Comparison of ENCODE assay signal across 17 cellular contexts in genomic region chr16:22284637-22285515, GRCh38. TPM values are rescaled to one million over a fixed set of nuclear protein-coding genes. Genes with fewer than 3 reads are reported as not detected.
A peak's percentile ranks its signal among the peaks of the same experiment; 100 is the strongest.
DNase-seq lines count a peak whose midpoint lies in the region; ATAC-seq and TF ChIP-seq lines count a peak whose summit lies in the region.
"Had no signal": no experiment of that assay in that cellular context is flagged by ENCODE, and none has a peak within 500 bp of the region (broad histone marks: within the 10 kb centered on the region; RNA-seq: fewer than 3 reads in every experiment).

No MANE protein-coding gene starts in this region.

- TF ChIP-seq RAD21 in Ishikawa (IDR thresholded peaks at IDR 0.05; ENCODE audit: low read depth) = no peak

- WGBS in ectodermal cell, 2 experiments = 90 to 91% methylated on average over 15 to 16 of the region's 16 CpGs

- peak overlapping the region; percentile 26 for H3K27ac ChIP-seq in ectodermal cell (ENCODE audit: insufficient read depth, low read depth, low read length, poor library complexity, severe bottlenecking)
- H3K27ac ChIP-seq in lower lobe of right lung = peak overlapping the region; percentile 16
- H3K27ac ChIP-seq: BLaER1, gastrocnemius medialis, testis had no signal

- TF ChIP-seq CTCF in lower lobe of right lung (IDR thresholded peaks at IDR 0.05) (no peak), type B pancreatic cell (conservative IDR thresholded peaks at IDR 0.05) (no peak)

- intact Hi-C loops in lower lobe of right lung (cut with DNase I) (no loop called here), left ventricle myocardium superior (cut with micrococcal nuclease) (no loop called here)
- intact Hi-C loops in activated T-helper 2 cell treated with anti-CD3 and anti-CD28 coated beads, Interferon-gamma antibody, Interleukin-2, Interleukin-4, amounts not matched to agents 10 μg/mL and 5 μg/mL and 100 μg/mL, durations not matched to agents 14 hours and 24 hours and 36 hours (cut with micrococcal nuclease) = no loop called here

- H3K36me3 ChIP-seq in ectodermal cell (ENCODE audit: control insufficient read depth, insufficient read depth, low read length) (no peaks in the 10 kb centered on the region), lower lobe of right lung (peaks cover 52% of the 10 kb centered on the region)

- no peaks in the 10 kb centered on the region for H3K9me3 Mint-ChIP-seq in type B pancreatic cell
- H3K9me3 Mint-ChIP-seq in activated T-helper 2 cell treated with anti-CD3 and anti-CD28 coated beads, Interferon-gamma antibody, Interleukin-2, Interleukin-4, amounts not matched to agents 10 μg/mL and 5 μg/mL and 100 μg/mL, durations not matched to agents 14 hours and 24 hours and 36 hours = no peaks in the 10 kb centered on the region
- H3K9me3 Mint-ChIP-seq: activated naive CD8-positive, alpha-beta T cell treated with anti-CD3 and anti-CD28 coated beads, Interleukin-2, amount 10 ng/mL, durations not matched to agents 7 days and 5 days; activated T-helper 1 cell treated with anti-CD3 and anti-CD28 coated beads, Interleukin-12 subunit alpha, Interleukin-12 subunit beta, Interleukin-2, Interleukin-4 antibody, amounts not matched to agents 30 ng/mL and 10 ng/mL and 1 ng/mL, durations not matched to agents 14 hours and 24 hours and 36 hours had no signal

- H3K4me1 ChIP-seq in ectodermal cell (ENCODE audit: control insufficient read depth, insufficient read depth, low read length) (no peaks in the 10 kb centered on the region), lower lobe of right lung (peaks cover 7% of the 10 kb centered on the region)
- H3K4me1 ChIP-seq: BLaER1, gastrocnemius medialis, testis had no signal

- no peak overlapping the region for H3K4me3 ChIP-seq in ectodermal cell (ENCODE audit: insufficient read depth, low read depth, low read length)
- H3K4me3 ChIP-seq in lower lobe of right lung = no peak overlapping the region
- H3K4me3 ChIP-seq: BLaER1, gastrocnemius medialis, testis had no signal

- peak overlapping the region; percentile 48 for H3K27ac Mint-ChIP-seq in type B pancreatic cell
- H3K27ac Mint-ChIP-seq in activated T-helper 2 cell treated with anti-CD3 and anti-CD28 coated beads, Interferon-gamma antibody, Interleukin-2, Interleukin-4, amounts not matched to agents 10 μg/mL and 5 μg/mL and 100 μg/mL, durations not matched to agents 14 hours and 24 hours and 36 hours = no peak overlapping the region
- H3K27ac Mint-ChIP-seq: activated naive CD8-positive, alpha-beta T cell treated with anti-CD3 and anti-CD28 coated beads, Interleukin-2, amount 10 ng/mL, durations not matched to agents 7 days and 5 days; activated T-helper 1 cell treated with anti-CD3 and anti-CD28 coated beads, Interleukin-12 subunit alpha, Interleukin-12 subunit beta, Interleukin-2, Interleukin-4 antibody, amounts not matched to agents 30 ng/mL and 10 ng/mL and 1 ng/mL, durations not matched to agents 14 hours and 24 hours and 36 hours had no signal

- TF ChIP-seq EP300 in Ishikawa (IDR thresholded peaks at IDR 0.05; ENCODE audit: borderline replicate concordance) = no peak

- DNase-seq in lower lobe of right lung = no peak
- no peak for DNase-seq in type B pancreatic cell (ENCODE audit: extremely low spot score, unreplicated experiment)
- DNase-seq in cerebellar cortex (ENCODE audit: low spot score) = no peak
- no peak for DNase-seq in activated T-helper 2 cell treated with anti-CD3 and anti-CD28 coated beads, Interferon-gamma antibody, Interleukin-2, Interleukin-4, amounts not matched to agents 10 μg/mL and 5 μg/mL and 100 μg/mL, durations not matched to agents 14 hours and 24 hours and 36 hours (ENCODE audit: low spot score)
- DNase-seq in left ventricle myocardium superior = no peak
- DNase-seq: activated naive CD8-positive, alpha-beta T cell treated with anti-CD3 and anti-CD28 coated beads, Interleukin-2, amount 10 ng/mL, durations not matched to agents 7 days and 5 days; gastrocnemius medialis; GDM1; left colon; NCI-H1694; NCI-H446; testis had no signal

- ATAC-seq in lower lobe of right lung (peak; percentile 42 to 65), left ventricle myocardium superior (no peak)
- ATAC-seq: activated CD4-positive, CD25-positive, alpha-beta regulatory T cell treated with anti-CD3 and anti-CD28 coated beads, Interleukin-2, amount 50 U/mL, for 24 hours; gastrocnemius medialis; left colon had no signal

- H3K9me3 ChIP-seq in ectodermal cell (ENCODE audit: control insufficient read depth, low read length) (no peaks in the 10 kb centered on the region), lower lobe of right lung (no peaks in the 10 kb centered on the region)
- H3K9me3 ChIP-seq: BLaER1, gastrocnemius medialis, testis had no signal

- H3K4me3 Mint-ChIP-seq in type B pancreatic cell = no peak overlapping the region
- no peak overlapping the region for H3K4me3 Mint-ChIP-seq in activated T-helper 2 cell treated with anti-CD3 and anti-CD28 coated beads, Interferon-gamma antibody, Interleukin-2, Interleukin-4, amounts not matched to agents 10 μg/mL and 5 μg/mL and 100 μg/mL, durations not matched to agents 14 hours and 24 hours and 36 hours (ENCODE audit: low read depth)
- H3K4me3 Mint-ChIP-seq: activated naive CD8-positive, alpha-beta T cell treated with anti-CD3 and anti-CD28 coated beads, Interleukin-2, amount 10 ng/mL, durations not matched to agents 7 days and 5 days; activated T-helper 1 cell treated with anti-CD3 and anti-CD28 coated beads, Interleukin-12 subunit alpha, Interleukin-12 subunit beta, Interleukin-2, Interleukin-4 antibody, amounts not matched to agents 30 ng/mL and 10 ng/mL and 1 ng/mL, durations not matched to agents 14 hours and 24 hours and 36 hours had no signal

- H3K27me3 Mint-ChIP-seq in type B pancreatic cell = no peaks in the 10 kb centered on the region
- no peaks in the 10 kb centered on the region for H3K27me3 Mint-ChIP-seq in activated T-helper 2 cell treated with anti-CD3 and anti-CD28 coated beads, Interferon-gamma antibody, Interleukin-2, Interleukin-4, amounts not matched to agents 10 μg/mL and 5 μg/mL and 100 μg/mL, durations not matched to agents 14 hours and 24 hours and 36 hours (ENCODE audit: low read depth)
- H3K27me3 Mint-ChIP-seq: activated naive CD8-positive, alpha-beta T cell treated with anti-CD3 and anti-CD28 coated beads, Interleukin-2, amount 10 ng/mL, durations not matched to agents 7 days and 5 days had no signal

- no peaks in the 10 kb centered on the region for H3K27me3 ChIP-seq in ectodermal cell (ENCODE audit: control insufficient read depth, insufficient read depth, low read length, poor library complexity, severe bottlenecking)
- H3K27me3 ChIP-seq in lower lobe of right lung (ENCODE audit: low read depth) = no peaks in the 10 kb centered on the region
- H3K27me3 ChIP-seq: BLaER1, gastrocnemius medialis, testis had no signal

- peaks cover 21% of the 10 kb centered on the region for H3K36me3 Mint-ChIP-seq in type B pancreatic cell
- H3K36me3 Mint-ChIP-seq in activated T-helper 2 cell treated with anti-CD3 and anti-CD28 coated beads, Interferon-gamma antibody, Interleukin-2, Interleukin-4, amounts not matched to agents 10 μg/mL and 5 μg/mL and 100 μg/mL, durations not matched to agents 14 hours and 24 hours and 36 hours (ENCODE audit: low read depth) = peaks cover 59% of the 10 kb centered on the region

- peaks cover 8% of the 10 kb centered on the region for H3K4me1 Mint-ChIP-seq in type B pancreatic cell (ENCODE audit: unreplicated experiment)
- no peaks in the 10 kb centered on the region for H3K4me1 Mint-ChIP-seq in activated T-helper 2 cell treated with anti-CD3 and anti-CD28 coated beads, Interferon-gamma antibody, Interleukin-2, Interleukin-4, amounts not matched to agents 10 μg/mL and 5 μg/mL and 100 μg/mL, durations not matched to agents 14 hours and 24 hours and 36 hours (ENCODE audit: low read depth)
- H3K4me1 Mint-ChIP-seq: activated naive CD8-positive, alpha-beta T cell treated with anti-CD3 and anti-CD28 coated beads, Interleukin-2, amount 10 ng/mL, durations not matched to agents 7 days and 5 days had no signal

TF ChIP-seq in Ishikawa, 13 proteins besides CTCF, POLR2A, EP300 and RAD21 (continues in another document):
- no peak for TF ChIP-seq REST (IDR thresholded peaks at IDR 0.05; ENCODE audit: low read depth)
- peak; percentile 71 for TF ChIP-seq CEBPB (IDR thresholded peaks at IDR 0.05)
- no peak for TF ChIP-seq TEAD4 (IDR thresholded peaks at IDR 0.05)
- TF ChIP-seq, protein P1, sequence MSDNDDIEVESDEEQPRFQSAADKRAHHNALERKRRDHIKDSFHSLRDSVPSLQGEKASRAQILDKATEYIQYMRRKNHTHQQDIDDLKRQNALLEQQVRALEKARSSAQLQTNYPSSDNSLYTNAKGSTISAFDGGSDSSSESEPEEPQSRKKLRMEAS (IDR thresholded peaks at IDR 0.05) = no peak

RNA-seq across cellular contexts. Expression of gene POLR3E, which starts 12.3 kb away (rescaled TPM):
- 67.4 TPM for polyA plus RNA-seq in ectodermal cell (2013, experiment 1 of 4)
- 57.0 TPM for polyA plus RNA-seq in ectodermal cell (2013, experiment 2 of 4)
- 35.4 TPM for polyA plus RNA-seq in ectodermal cell (2013, experiment 3 of 4)
- 34.7 TPM for polyA plus RNA-seq in ectodermal cell (2013, experiment 4 of 4)
- total RNA-seq in lower lobe of right lung (36.6 TPM), type B pancreatic cell (ENCODE audit: low replicate concordance) (52.9 and 56.6 TPM in 2 replicates), left ventricle myocardium superior (41.8 TPM)
- total RNA-seq in activated T-helper 2 cell treated with anti-CD3 and anti-CD28 coated beads, Interferon-gamma antibody, Interleukin-2, Interleukin-4, amounts not matched to agents 10 μg/mL and 5 μg/mL and 100 μg/mL, durations not matched to agents 14 hours and 24 hours and 36 hours = 100 and 106 TPM in 2 replicates
